ENCODE assay signal across 30 cellular contexts in the genomic region with DNA sequence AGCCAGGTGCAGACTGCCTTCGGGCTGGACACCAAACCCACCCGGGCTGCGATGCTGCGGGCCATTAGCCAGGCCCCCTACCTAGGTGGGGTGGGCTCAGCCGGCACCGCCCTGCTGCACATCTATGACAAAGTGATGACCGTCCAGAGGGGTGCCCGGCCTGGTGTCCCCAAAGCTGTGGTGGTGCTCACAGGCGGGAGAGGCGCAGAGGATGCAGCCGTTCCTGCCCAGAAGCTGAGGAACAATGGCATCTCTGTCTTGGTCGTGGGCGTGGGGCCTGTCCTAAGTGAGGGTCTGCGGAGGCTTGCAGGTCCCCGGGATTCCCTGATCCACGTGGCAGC. TPM values are rescaled to one million over a fixed set of nuclear protein-coding genes. Genes with fewer than 3 reads are reported as not detected.
"Had no signal": no experiment of that assay in that cellular context is flagged by ENCODE, and none has a peak within 500 bp of the region (broad histone marks: within the 10 kb centered on the region; RNA-seq: fewer than 3 reads in every experiment).

No MANE protein-coding gene starts in this region.

- H3K4me1 ChIP-seq: adrenal gland, ascending aorta, right lobe of liver, stomach, thyroid gland had no signal

- H3K27ac ChIP-seq: adrenal gland, ascending aorta, cardiac muscle cell, right lobe of liver, stomach, thyroid gland, VCaP had no signal

- DNase-seq: activated CD4-positive, alpha-beta T cell treated with anti-CD3 and anti-CD28 coated beads for 4 hours; activated CD4-positive, alpha-beta T cell treated with anti-CD3 and anti-CD28 coated beads, Interleukin-2, amount 50 U/mL, for 48 hours; activated CD8-positive, alpha-beta memory T cell treated with anti-CD3 and anti-CD28 coated beads for 24 hours; activated naive CD4-positive, alpha-beta T cell treated with anti-CD3 and anti-CD28 coated beads for 36 hours; activated naive CD8-positive, alpha-beta T cell treated with anti-CD3 and anti-CD28 coated beads for 36 hours; adrenal gland; cortex of kidney; effector memory CD8-positive, alpha-beta T cell; foreskin fibroblast; hypothalamus; naive thymus-derived CD8-positive, alpha-beta T cell; posterior cingulate gyrus; right lobe of liver; small intestine; stimulated activated CD4-positive, alpha-beta T cell treated with anti-CD3 and anti-CD28 coated beads, Interleukin-1b, Interleukin-23, amount 100 ng/mL, for 48 hours; stimulated activated CD4-positive, alpha-beta T cell treated with anti-CD3 and anti-CD28 coated beads, Interleukin-4, amount 100 ng/mL, for 4 hours; stimulated activated CD8-positive, alpha-beta memory T cell treated with anti-CD3 and anti-CD28 coated beads, Interleukin-4, amount 100 ng/mL, for 48 hours; stimulated activated naive B cell treated with anti-CD40 and anti-IgM and Interleukin-4, amounts not matched to agents 10 μg/mL and 1 μg/mL and 100 μg/mL, for 72 hours; stomach; thyroid gland had no signal

- FAIRE-seq: endothelial cell of umbilical vein, small intestine, TTC549 had no signal

- H3K4me1 Mint-ChIP-seq: activated naive CD8-positive, alpha-beta T cell treated with anti-CD3 and anti-CD28 coated beads for 36 hours; brain; memory B cell; naive thymus-derived CD8-positive, alpha-beta T cell had no signal

- H3K9me3 Mint-ChIP-seq: activated naive CD4-positive, alpha-beta T cell treated with anti-CD3 and anti-CD28 coated beads for 36 hours; activated naive CD8-positive, alpha-beta T cell treated with anti-CD3 and anti-CD28 coated beads for 36 hours; brain; effector memory CD8-positive, alpha-beta T cell; memory B cell; naive thymus-derived CD8-positive, alpha-beta T cell; stimulated activated naive B cell treated with anti-CD40 and anti-IgM and Interleukin-4, amounts not matched to agents 10 μg/mL and 1 μg/mL and 100 μg/mL, for 72 hours had no signal

- H3K4me3 ChIP-seq: adrenal gland, ascending aorta, cardiac muscle cell, right lobe of liver, stomach, thyroid gland had no signal

- H3K36me3 Mint-ChIP-seq: activated naive CD8-positive, alpha-beta T cell treated with anti-CD3 and anti-CD28 coated beads for 36 hours; brain; memory B cell; naive thymus-derived CD8-positive, alpha-beta T cell; stimulated activated naive B cell treated with anti-CD40 and anti-IgM and Interleukin-4, amounts not matched to agents 10 μg/mL and 1 μg/mL and 100 μg/mL, for 72 hours had no signal

- H3K27me3 Mint-ChIP-seq: activated naive CD8-positive, alpha-beta T cell treated with anti-CD3 and anti-CD28 coated beads for 36 hours; memory B cell; stimulated activated naive B cell treated with anti-CD40 and anti-IgM and Interleukin-4, amounts not matched to agents 10 μg/mL and 1 μg/mL and 100 μg/mL, for 72 hours had no signal

- H3K36me3 ChIP-seq: adrenal gland, ascending aorta, cardiac muscle cell, right lobe of liver had no signal

- H3K4me3 Mint-ChIP-seq: activated naive CD4-positive, alpha-beta T cell treated with anti-CD3 and anti-CD28 coated beads for 36 hours; activated naive CD8-positive, alpha-beta T cell treated with anti-CD3 and anti-CD28 coated beads for 36 hours; brain; effector memory CD8-positive, alpha-beta T cell; memory B cell; naive thymus-derived CD8-positive, alpha-beta T cell; stimulated activated naive B cell treated with anti-CD40 and anti-IgM and Interleukin-4, amounts not matched to agents 10 μg/mL and 1 μg/mL and 100 μg/mL, for 72 hours had no signal

- ATAC-seq: effector memory CD8-positive, alpha-beta T cell; esophagus mucosa; naive thymus-derived CD8-positive, alpha-beta T cell had no signal

- H3K27ac Mint-ChIP-seq: activated naive CD4-positive, alpha-beta T cell treated with anti-CD3 and anti-CD28 coated beads for 36 hours; activated naive CD8-positive, alpha-beta T cell treated with anti-CD3 and anti-CD28 coated beads for 36 hours; brain; effector memory CD8-positive, alpha-beta T cell; memory B cell; naive thymus-derived CD8-positive, alpha-beta T cell; stimulated activated naive B cell treated with anti-CD40 and anti-IgM and Interleukin-4, amounts not matched to agents 10 μg/mL and 1 μg/mL and 100 μg/mL, for 72 hours had no signal

- H3K9me3 ChIP-seq: adrenal gland, ascending aorta, right lobe of liver, stomach, thyroid gland had no signal

RNA-seq across cellular contexts. Expression of gene VWA2, which starts 50.0 kb away (rescaled TPM):
- total RNA-seq: activated naive CD4-positive, alpha-beta T cell treated with anti-CD3 and anti-CD28 coated beads for 36 hours; activated naive CD8-positive, alpha-beta T cell treated with anti-CD3 and anti-CD28 coated beads for 36 hours; ascending aorta; cardiac muscle cell; endothelial cell of umbilical vein; naive thymus-derived CD8-positive, alpha-beta T cell; T-helper 1 cell treated with Interleukin-12 subunit alpha and Interleukin-12 subunit beta and Interleukin-4 antibody, amounts not matched to agents 30 ng/mL and 1 ng/mL, for 36 hours had no signal
- polyA plus RNA-seq: adrenal gland; cardiac muscle cell; endothelial cell of umbilical vein; liver; naive thymus-derived CD8-positive, alpha-beta T cell had no signal
